In genomic region chr13:73299787-73300186, GRCh38 we compare ENCODE assay signal across 29 cellular contexts.
"Had no signal": no experiment of that assay in that cellular context is flagged by ENCODE, and none has a peak within 500 bp of the region (broad histone marks: within the 10 kb centered on the region; RNA-seq: fewer than 3 reads in every experiment).

No MANE protein-coding gene starts in this region.

- H3K36me3 Mint-ChIP-seq: activated naive CD8-positive, alpha-beta T cell treated with anti-CD3 and anti-CD28 coated beads, Interleukin-2, amount 10 ng/mL, durations not matched to agents 7 days and 5 days; WTC11 had no signal

- FAIRE-seq: endothelial cell of umbilical vein, frontal cortex, pancreas had no signal

- H3K27ac ChIP-seq: colonic mucosa, dorsolateral prefrontal cortex, suprapubic skin, transverse colon, vagina had no signal

- DNase-seq: activated CD8-positive, alpha-beta memory T cell treated with anti-CD3 and anti-CD28 coated beads for 24 hours; activated CD8-positive, alpha-beta memory T cell treated with anti-CD3 and anti-CD28 coated beads, Interleukin-2, amount 50 U/mL, for 4 hours; activated naive CD4-positive, alpha-beta T cell; activated naive CD8-positive, alpha-beta T cell treated with anti-CD3 and anti-CD28 coated beads, Interleukin-2, amount 10 ng/mL, durations not matched to agents 7 days and 5 days; activated T-cell treated with anti-CD3 and anti-CD28 coated beads, Interleukin-2, amount 50 U/mL, for 24 hours; central memory CD4-positive, alpha-beta T cell; colonic mucosa; dorsolateral prefrontal cortex; effector memory CD8-positive, alpha-beta T cell; glutamatergic neuron; hypothalamus; left ventricle myocardium superior; mammary epithelial cell; nephron progenitor cell; pancreas; right cardiac atrium; stimulated activated CD4-positive, alpha-beta T cell treated with anti-CD3 and anti-CD28 coated beads, Interleukin-12 subunit alpha, Interleukin-12 subunit beta, amount 100 ng/mL, for 4 hours; stimulated activated CD4-positive, alpha-beta T cell treated with anti-CD3 and anti-CD28 coated beads, Interleukin-4, amount 100 ng/mL, for 4 hours; stimulated activated naive CD8-positive, alpha-beta T cell treated with anti-CD3 and anti-CD28 coated beads, Interleukin-15, amount 100 ng/mL, for 72 hours; T1000; transverse colon had no signal

- ATAC-seq: activated T-helper 17 cell treated with anti-CD3 and anti-CD28 coated beads, Interleukin-2, amount 50 U/mL, for 72 hours; effector memory CD8-positive, alpha-beta T cell; esophagus mucosa; left ventricle myocardium superior; pancreas; right cardiac atrium; stimulated activated naive CD8-positive, alpha-beta T cell treated with anti-CD3 and anti-CD28 coated beads, Interleukin-15, amount 100 ng/mL, for 72 hours; WTC11 had no signal

- H3K36me3 ChIP-seq: colonic mucosa, pancreas, suprapubic skin, transverse colon, vagina had no signal

- H3K4me1 Mint-ChIP-seq: nephron progenitor cell; stimulated activated naive CD8-positive, alpha-beta T cell treated with anti-CD3 and anti-CD28 coated beads, Interleukin-15, amount 100 ng/mL, for 72 hours had no signal

- H3K27me3 ChIP-seq: colonic mucosa, pancreas, suprapubic skin, transverse colon, vagina had no signal

- H3K27ac Mint-ChIP-seq: activated naive CD8-positive, alpha-beta T cell treated with anti-CD3 and anti-CD28 coated beads, Interleukin-2, amount 10 ng/mL, durations not matched to agents 7 days and 5 days; activated T-cell treated with anti-CD3 and anti-CD28 coated beads, Interleukin-2, amount 50 U/mL, for 24 hours; activated T-helper 17 cell treated with anti-CD3 and anti-CD28 coated beads, Interleukin-2, amount 50 U/mL, for 72 hours; effector memory CD8-positive, alpha-beta T cell; nephron progenitor cell; stimulated activated naive CD8-positive, alpha-beta T cell treated with anti-CD3 and anti-CD28 coated beads, Interleukin-15, amount 100 ng/mL, for 72 hours; T-helper 1 cell treated with Interleukin-12 subunit alpha and Interleukin-12 subunit beta and Interleukin-4 antibody, amounts not matched to agents 30 μg/mL and 1 μg/mL, for 36 hours; WTC11 had no signal

- H3K4me3 Mint-ChIP-seq: activated naive CD8-positive, alpha-beta T cell treated with anti-CD3 and anti-CD28 coated beads, Interleukin-2, amount 10 ng/mL, durations not matched to agents 7 days and 5 days; activated T-cell treated with anti-CD3 and anti-CD28 coated beads, Interleukin-2, amount 50 U/mL, for 24 hours; activated T-helper 17 cell treated with anti-CD3 and anti-CD28 coated beads, Interleukin-2, amount 50 U/mL, for 72 hours; effector memory CD8-positive, alpha-beta T cell; nephron progenitor cell; stimulated activated naive CD8-positive, alpha-beta T cell treated with anti-CD3 and anti-CD28 coated beads, Interleukin-15, amount 100 ng/mL, for 72 hours; T-helper 1 cell treated with Interleukin-12 subunit alpha and Interleukin-12 subunit beta and Interleukin-4 antibody, amounts not matched to agents 30 μg/mL and 1 μg/mL, for 36 hours; WTC11 had no signal

- H3K4me3 ChIP-seq: colonic mucosa, dorsolateral prefrontal cortex, pancreas, suprapubic skin, transverse colon, vagina had no signal

- H3K9me3 ChIP-seq: colonic mucosa, pancreas, suprapubic skin, transverse colon, vagina had no signal

- H3K4me1 ChIP-seq: colonic mucosa, suprapubic skin, transverse colon, vagina had no signal

- H3K27me3 Mint-ChIP-seq: activated T-cell treated with anti-CD3 and anti-CD28 coated beads, Interleukin-2, amount 50 U/mL, for 24 hours; activated T-helper 17 cell treated with anti-CD3 and anti-CD28 coated beads, Interleukin-2, amount 50 U/mL, for 72 hours; effector memory CD8-positive, alpha-beta T cell; stimulated activated naive CD8-positive, alpha-beta T cell treated with anti-CD3 and anti-CD28 coated beads, Interleukin-15, amount 100 ng/mL, for 72 hours had no signal

- H3K9me3 Mint-ChIP-seq: activated naive CD8-positive, alpha-beta T cell treated with anti-CD3 and anti-CD28 coated beads, Interleukin-2, amount 10 ng/mL, durations not matched to agents 7 days and 5 days; activated T-cell treated with anti-CD3 and anti-CD28 coated beads, Interleukin-2, amount 50 U/mL, for 24 hours; activated T-helper 17 cell treated with anti-CD3 and anti-CD28 coated beads, Interleukin-2, amount 50 U/mL, for 72 hours; effector memory CD8-positive, alpha-beta T cell; nephron progenitor cell; stimulated activated naive CD8-positive, alpha-beta T cell treated with anti-CD3 and anti-CD28 coated beads, Interleukin-15, amount 100 ng/mL, for 72 hours; T-helper 1 cell treated with Interleukin-12 subunit alpha and Interleukin-12 subunit beta and Interleukin-4 antibody, amounts not matched to agents 30 μg/mL and 1 μg/mL, for 36 hours; WTC11 had no signal
